15 cellular contexts compared by ENCODE assay signal in the genomic region with DNA sequence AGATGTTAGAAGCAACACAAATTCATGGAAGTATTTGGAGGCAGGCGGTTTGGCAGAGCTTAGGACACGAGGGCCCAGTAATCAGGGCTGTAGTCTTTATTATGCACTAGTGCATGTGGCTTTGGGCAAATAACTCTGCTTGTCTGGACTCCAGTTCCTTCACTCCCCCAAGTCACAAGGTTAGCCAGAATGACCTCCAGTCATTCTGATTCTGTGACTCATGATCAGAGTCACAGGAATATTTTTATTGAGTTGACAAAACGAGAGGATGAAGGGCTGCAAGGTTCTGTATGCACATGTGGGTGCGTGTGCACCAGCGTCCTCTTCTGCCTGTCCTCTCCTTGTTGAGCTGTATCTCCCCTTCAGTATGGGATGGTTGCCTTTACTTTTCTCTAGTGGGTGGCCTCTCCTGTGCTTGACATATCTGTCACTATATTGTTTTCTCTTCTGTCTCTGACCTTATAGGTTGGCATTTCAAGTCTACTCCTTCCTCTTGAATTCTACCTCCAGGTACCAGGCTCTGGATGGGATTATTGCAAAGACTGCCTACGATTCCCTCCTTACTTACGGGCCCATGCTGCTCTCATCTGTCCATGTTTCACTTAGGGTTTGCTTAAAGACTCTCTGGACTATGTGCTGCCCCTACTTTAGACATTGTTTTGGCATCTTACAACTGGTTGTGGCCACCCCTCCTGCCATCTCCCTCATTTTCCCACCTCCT.
DNase-seq lines count a peak whose midpoint lies in the region; ATAC-seq, FAIRE-seq and TF ChIP-seq lines count a peak whose summit lies in the region.
"Had no signal": no experiment of that assay in that cellular context is flagged by ENCODE, and none has a peak within 500 bp of the region (broad histone marks: within the 10 kb centered on the region; RNA-seq: fewer than 3 reads in every experiment).

No MANE protein-coding gene starts in this region.

- no peak overlapping the region for H3K18ac ChIP-seq in IMR-90 (ENCODE audit: low read depth, low read length)
- H3K18ac ChIP-seq in mesenchymal stem cell (ENCODE audit: low read depth in 1 of 2, low read length in 2 of 2) = no peak overlapping the region

- no peak overlapping the region for H3K4me3 Mint-ChIP-seq in activated CD4-positive, alpha-beta memory T cell treated with anti-CD3 and anti-CD28 coated beads, Interleukin-2, amount 10 ng/mL, durations not matched to agents 7 days and 5 days
- no peak overlapping the region for H3K4me3 Mint-ChIP-seq in type B pancreatic cell

- no peak overlapping the region for H4K91ac ChIP-seq in IMR-90 (ENCODE audit: insufficient read depth, low read depth, low read length)
- H4K91ac ChIP-seq in mesenchymal stem cell (ENCODE audit: low read length) = no peak overlapping the region

- H2BK120ac ChIP-seq in IMR-90 (ENCODE audit: low read depth, low read length) (no peak overlapping the region), mesenchymal stem cell (ENCODE audit: low read depth, low read length) (no peak overlapping the region)

- no peak overlapping the region for H4K5ac ChIP-seq in IMR-90 (ENCODE audit: low read depth, low read length)

- H3K36me3 Mint-ChIP-seq in activated CD4-positive, alpha-beta memory T cell treated with anti-CD3 and anti-CD28 coated beads, Interleukin-2, amount 10 ng/mL, durations not matched to agents 7 days and 5 days (ENCODE audit: low read depth) = peaks cover 41% of the 10 kb centered on the region
- H3K36me3 Mint-ChIP-seq in type B pancreatic cell = peaks cover 12% of the 10 kb centered on the region

- H3K4me3 ChIP-seq in IMR-90 (ENCODE audit: insufficient read depth, low read depth, low read length) (no peak overlapping the region), choroid plexus epithelial cell (ENCODE audit: low read depth, low read length) (no peak overlapping the region), mesenchymal stem cell (ENCODE audit: insufficient read depth in 1 of 2, low read depth in 1 of 2, low read length in 2 of 2) (no peak overlapping the region)
- H3K4me3 ChIP-seq: coronary artery, lung, pancreas had no signal

- no peak overlapping the region for H3K23ac ChIP-seq in IMR-90 (ENCODE audit: low read depth, low read length)
- no peak overlapping the region for H3K23ac ChIP-seq in mesenchymal stem cell (ENCODE audit: low read length in 2 of 2)

- no TSS peak for BruUV-seq in IMR-90 (replicated peaks; lab: Mats Ljungman, UMichigan)

- H3K4me1 ChIP-seq in IMR-90 (ENCODE audit: control insufficient read depth, insufficient read depth, low read length) (peaks cover 4% of the 10 kb centered on the region), mesenchymal stem cell (ENCODE audit: control insufficient read depth, insufficient read depth, low read depth, low read length) (peaks cover 7% of the 10 kb centered on the region)

- H3K14ac ChIP-seq in IMR-90 (replicated peaks; ENCODE audit: low read depth, low read length) = no peak overlapping the region
- H3K14ac ChIP-seq in mesenchymal stem cell (ENCODE audit: low read length in 2 of 2) = no peak overlapping the region

- POLR2A ChIA-PET in IMR-90 (lab: Charles Lee; ENCODE audit: unreplicated experiment) = no interaction called here
- POLR2A ChIA-PET in activated CD4-positive, alpha-beta memory T cell treated with anti-CD3 and anti-CD28 coated beads, Interleukin-2, amount 10 ng/mL, durations not matched to agents 7 days and 5 days (lab: Charles Lee) = no interaction called here

- H2AFZ ChIP-seq in IMR-90 (replicated peaks; ENCODE audit: low read length, poor library complexity) (peak overlapping the region; percentile 15), mesenchymal stem cell (ENCODE audit: low read depth, low read length) (no peak overlapping the region)

- H3K27me3 Mint-ChIP-seq in activated CD4-positive, alpha-beta memory T cell treated with anti-CD3 and anti-CD28 coated beads, Interleukin-2, amount 10 ng/mL, durations not matched to agents 7 days and 5 days = no peaks in the 10 kb centered on the region
- no peaks in the 10 kb centered on the region for H3K27me3 Mint-ChIP-seq in type B pancreatic cell

- DNase-seq in Caki2 (ENCODE audit: low read depth) (peak; percentile 76), IMR-90 (peak; percentile 56), choroid plexus epithelial cell (ENCODE audit: low read depth) (peak; percentile 45), mesenchymal stem cell (peak; percentile 36), GM19239 (ENCODE audit: insufficient read length, low spot score) (no peak), type B pancreatic cell (ENCODE audit: extremely low spot score, unreplicated experiment) (no peak)
- DNase-seq in activated CD4-positive, alpha-beta memory T cell treated with anti-CD3 and anti-CD28 coated beads, Interleukin-2, amount 10 ng/mL, durations not matched to agents 7 days and 5 days = no peak
- DNase-seq: NCI-H526 treated with DMSO at 0.1 percent for 48 hours; pancreas; stimulated activated CD4-positive, alpha-beta T cell treated with anti-CD3 and anti-CD28 coated beads, Interleukin-4, amount 100 ng/mL, for 1 hour had no signal

- no peak overlapping the region for H3K56ac ChIP-seq in IMR-90 (ENCODE audit: extremely low read depth, insufficient read depth, low read length)

- dilution Hi-C loops in IMR-90 (cut with HindIII; ENCODE audit: low sequenced_read_pairs, unreplicated experiment) = no loop called here

- no peak for TF ChIP-seq POLR2A in IMR-90 (IDR thresholded peaks at IDR 0.05; ENCODE audit: low read depth, low read length)

- intact Hi-C loops in IMR-90 (cut with micrococcal nuclease) = no loop called here

- H2BK20ac ChIP-seq in IMR-90 (ENCODE audit: low read depth, low read length) = no peak overlapping the region

- no peaks in the 10 kb centered on the region; the same call in 1 of the 2 replicates for H3K36me3 ChIP-seq in IMR-90 (ENCODE audit: control insufficient read depth, insufficient read depth, low read length)
- H3K36me3 ChIP-seq in mesenchymal stem cell (ENCODE audit: control insufficient read depth in 1 of 2, insufficient read depth in 2 of 2, low read depth in 1 of 2, low read length in 2 of 2) = peaks cover 0 to 13% of the 10 kb centered on the region in 2 experiments
- H3K36me3 ChIP-seq: pancreas had no signal

- H2AK9ac ChIP-seq in IMR-90 (replicated peaks; ENCODE audit: low read depth, low read length, poor library complexity) = no peak overlapping the region

- no peak overlapping the region for H2BK5ac ChIP-seq in IMR-90 (ENCODE audit: low read depth, low read length, poor library complexity, severe bottlenecking)
- no peak overlapping the region for H2BK5ac ChIP-seq in mesenchymal stem cell (ENCODE audit: low read depth, low read length, poor library complexity, severe bottlenecking)

- H3K9me3 ChIP-seq in IMR-90 (ENCODE audit: control insufficient read depth, insufficient read depth, low read length) = no peaks in the 10 kb centered on the region
- H3K9me3 ChIP-seq in mesenchymal stem cell (ENCODE audit: control insufficient read depth, low read length) = no peaks in the 10 kb centered on the region
- H3K9me3 ChIP-seq: pancreas had no signal

- H3K9ac ChIP-seq in IMR-90 (ENCODE audit: low read depth, low read length) (no peak overlapping the region), mesenchymal stem cell (ENCODE audit: low read length) (peak overlapping the region; percentile 7)

- H4K20me1 ChIP-seq in IMR-90 (ENCODE audit: insufficient read depth, low read length) = no peaks in the 10 kb centered on the region

- no CpG with 5 or more reads among the region's 7 CpGs for WGBS in IMR-90 (ENCODE audit: extremely low coverage in 2 of 2, insufficient read length in 1 of 2), 2 experiments
- WGBS in mesenchymal stem cell = 85% methylated on average over 7 of the region's 7 CpGs

- no peaks in the 10 kb centered on the region for H3K27me3 ChIP-seq in IMR-90 (ENCODE audit: control insufficient read depth, insufficient read depth, low read length)
- H3K27me3 ChIP-seq in mesenchymal stem cell (ENCODE audit: control insufficient read depth in 1 of 2, insufficient read depth in 1 of 2, low read length in 2 of 2) = no peaks in the 10 kb centered on the region
- H3K27me3 ChIP-seq: pancreas had no signal

- no peaks in the 10 kb centered on the region; a peak in 2 of 4 replicates for H3K79me1 ChIP-seq in IMR-90 (ENCODE audit: low read depth in 1 of 2, low read length in 2 of 2)
- H3K79me1 ChIP-seq in mesenchymal stem cell (replicated peaks; ENCODE audit: low read length, poor library complexity, severe bottlenecking) = peaks cover 8% of the 10 kb centered on the region

- H4K8ac ChIP-seq in IMR-90 (ENCODE audit: low read depth in 2 of 2, low read length in 2 of 2) (no peak overlapping the region), mesenchymal stem cell (ENCODE audit: low read length) (no peak overlapping the region)

- H2BK12ac ChIP-seq in mesenchymal stem cell (ENCODE audit: low read length in 2 of 2) = no peak overlapping the region

- H3K27ac Mint-ChIP-seq in activated CD4-positive, alpha-beta memory T cell treated with anti-CD3 and anti-CD28 coated beads, Interleukin-2, amount 10 ng/mL, durations not matched to agents 7 days and 5 days = no peak overlapping the region
- no peak overlapping the region for H3K27ac Mint-ChIP-seq in type B pancreatic cell
- H3K27ac Mint-ChIP-seq: activated T-helper 2 cell treated with anti-CD3 and anti-CD28 coated beads, Interferon-gamma antibody, Interleukin-2, Interleukin-4, amounts not matched to agents 10 μg/mL and 5 μg/mL and 100 μg/mL, durations not matched to agents 14 hours and 24 hours and 36 hours had no signal

- FAIRE-seq in GM19239 (lab: Jason Lieb, UNC) = no peak
- FAIRE-seq: GM12892, pancreas had no signal

- no peak overlapping the region for H2AK5ac ChIP-seq in IMR-90 (ENCODE audit: low read depth, low read length)
- no peak overlapping the region for H2AK5ac ChIP-seq in mesenchymal stem cell (ENCODE audit: low read length, severe bottlenecking)

- no peaks in the 10 kb centered on the region for H3K9me3 Mint-ChIP-seq in activated CD4-positive, alpha-beta memory T cell treated with anti-CD3 and anti-CD28 coated beads, Interleukin-2, amount 10 ng/mL, durations not matched to agents 7 days and 5 days
- H3K9me3 Mint-ChIP-seq in type B pancreatic cell = no peaks in the 10 kb centered on the region
- H3K9me3 Mint-ChIP-seq: activated T-helper 2 cell treated with anti-CD3 and anti-CD28 coated beads, Interferon-gamma antibody, Interleukin-2, Interleukin-4, amounts not matched to agents 10 μg/mL and 5 μg/mL and 100 μg/mL, durations not matched to agents 14 hours and 24 hours and 36 hours had no signal

- no peaks in the 10 kb centered on the region for H3K4me1 Mint-ChIP-seq in activated CD4-positive, alpha-beta memory T cell treated with anti-CD3 and anti-CD28 coated beads, Interleukin-2, amount 10 ng/mL, durations not matched to agents 7 days and 5 days
- no peaks in the 10 kb centered on the region for H3K4me1 Mint-ChIP-seq in type B pancreatic cell (ENCODE audit: unreplicated experiment)

- no peak for TF ChIP-seq RAD21 in IMR-90 (IDR thresholded peaks at IDR 0.05; ENCODE audit: low read length)

- peaks cover 10% of the 10 kb centered on the region; the same call in 1 of the 2 replicates for H3K9me1 ChIP-seq in IMR-90 (ENCODE audit: insufficient read depth, low read length)

- in situ Hi-C loops in Caki2 (cut with HindIII; ENCODE audit: low pct_unique_long_range_greater_than_20kb, low sequenced_read_pairs) (no loop called here), IMR-90 (cut with MboI; ENCODE audit: low sequenced_read_pairs) (no loop called here)

- no peak overlapping the region for H3K27ac ChIP-seq in IMR-90 (ENCODE audit: insufficient read depth, low read length)
- no peak overlapping the region for H3K27ac ChIP-seq in mesenchymal stem cell (ENCODE audit: low read length, poor library complexity, severe bottlenecking)
- H3K27ac ChIP-seq: coronary artery, pancreas had no signal

- CTCF ChIA-PET in IMR-90 (lab: Yijun Ruan, JAX) = interaction anchor here (1.2 kb wide), 1 partner anchor 38 kb away, joined by 3 read pairs; no protein-coding TSS in a partner anchor
- CTCF ChIA-PET in activated CD4-positive, alpha-beta memory T cell treated with anti-CD3 and anti-CD28 coated beads, Interleukin-2, amount 10 ng/mL, durations not matched to agents 7 days and 5 days (lab: Charles Lee) = no interaction called here

- H2BK15ac ChIP-seq in IMR-90 (ENCODE audit: low read depth, low read length) (no peak overlapping the region), mesenchymal stem cell (ENCODE audit: low read depth, poor library complexity, severe bottlenecking) (no peak overlapping the region)

- H3K4ac ChIP-seq in IMR-90 (ENCODE audit: low read depth, low read length) = no peak overlapping the region
- no peak overlapping the region for H3K4ac ChIP-seq in mesenchymal stem cell (ENCODE audit: low read depth in 1 of 2, low read length in 2 of 2)

- peak; percentile 64; the same call in 1 of the 2 replicates for ATAC-seq in IMR-90 (ENCODE audit: low read depth)
- no peak for ATAC-seq in HG03378 (IDR thresholded peaks at IDR 0.05; ENCODE audit: unreplicated experiment)

- TF ChIP-seq CTCF in IMR-90 (conservative IDR thresholded peaks at IDR 0.05; ENCODE audit: low read depth, low read length) (no peak), choroid plexus epithelial cell (conservative IDR thresholded peaks at IDR 0.05; ENCODE audit: low read depth, low read length) (no peak), type B pancreatic cell (conservative IDR thresholded peaks at IDR 0.05) (no peak)

- no peak overlapping the region for H3K4me2 ChIP-seq in IMR-90 (ENCODE audit: low read depth, low read length)
- H3K4me2 ChIP-seq in mesenchymal stem cell (ENCODE audit: low read length, poor library complexity, severe bottlenecking) = no peak overlapping the region

Comparison
In these comparisons a context has a peak if more than half of its experiments do, and no peak if none do; other contexts are left out.
1. DNase-seq: peak in Caki2 (single experiment), IMR-90 (single experiment), choroid plexus epithelial cell (single experiment) and mesenchymal stem cell (single experiment); none in GM19239 (single experiment), activated CD4-positive, alpha-beta memory T cell treated with anti-CD3 and anti-CD28 coated beads, Interleukin-2, amount 10 ng/mL, durations not matched to agents 7 days and 5 days (single experiment) and type B pancreatic cell (single experiment).